In the genomic region with DNA sequence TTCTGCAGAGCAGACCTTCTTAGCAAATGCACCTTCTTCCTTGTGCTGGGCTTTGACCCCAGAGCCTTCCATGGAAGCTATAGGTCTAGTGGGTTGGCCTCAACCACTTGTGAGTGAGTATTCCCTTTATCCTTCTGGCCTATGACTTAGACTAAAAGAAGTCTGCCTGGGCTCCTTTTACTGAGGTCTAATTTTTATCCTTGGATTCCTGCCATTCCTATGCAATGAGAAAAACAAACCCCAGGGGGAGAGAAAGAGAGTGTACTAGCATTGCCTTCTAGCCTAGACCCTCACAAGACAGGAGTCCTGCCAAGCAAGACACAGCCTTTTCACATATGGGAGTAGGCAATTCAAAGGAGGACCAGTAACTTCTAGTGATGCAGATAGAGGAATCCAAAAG, we compare ENCODE assay signal across 1 cellular context.
TF ChIP-seq lines count a peak whose summit lies in the region.

No MANE protein-coding gene starts in this region.

TF ChIP-seq in GM23338, 12 proteins besides CTCF, POLR2A, EP300 and RAD21 (continued from another document):
- TF ChIP-seq, protein P1, sequence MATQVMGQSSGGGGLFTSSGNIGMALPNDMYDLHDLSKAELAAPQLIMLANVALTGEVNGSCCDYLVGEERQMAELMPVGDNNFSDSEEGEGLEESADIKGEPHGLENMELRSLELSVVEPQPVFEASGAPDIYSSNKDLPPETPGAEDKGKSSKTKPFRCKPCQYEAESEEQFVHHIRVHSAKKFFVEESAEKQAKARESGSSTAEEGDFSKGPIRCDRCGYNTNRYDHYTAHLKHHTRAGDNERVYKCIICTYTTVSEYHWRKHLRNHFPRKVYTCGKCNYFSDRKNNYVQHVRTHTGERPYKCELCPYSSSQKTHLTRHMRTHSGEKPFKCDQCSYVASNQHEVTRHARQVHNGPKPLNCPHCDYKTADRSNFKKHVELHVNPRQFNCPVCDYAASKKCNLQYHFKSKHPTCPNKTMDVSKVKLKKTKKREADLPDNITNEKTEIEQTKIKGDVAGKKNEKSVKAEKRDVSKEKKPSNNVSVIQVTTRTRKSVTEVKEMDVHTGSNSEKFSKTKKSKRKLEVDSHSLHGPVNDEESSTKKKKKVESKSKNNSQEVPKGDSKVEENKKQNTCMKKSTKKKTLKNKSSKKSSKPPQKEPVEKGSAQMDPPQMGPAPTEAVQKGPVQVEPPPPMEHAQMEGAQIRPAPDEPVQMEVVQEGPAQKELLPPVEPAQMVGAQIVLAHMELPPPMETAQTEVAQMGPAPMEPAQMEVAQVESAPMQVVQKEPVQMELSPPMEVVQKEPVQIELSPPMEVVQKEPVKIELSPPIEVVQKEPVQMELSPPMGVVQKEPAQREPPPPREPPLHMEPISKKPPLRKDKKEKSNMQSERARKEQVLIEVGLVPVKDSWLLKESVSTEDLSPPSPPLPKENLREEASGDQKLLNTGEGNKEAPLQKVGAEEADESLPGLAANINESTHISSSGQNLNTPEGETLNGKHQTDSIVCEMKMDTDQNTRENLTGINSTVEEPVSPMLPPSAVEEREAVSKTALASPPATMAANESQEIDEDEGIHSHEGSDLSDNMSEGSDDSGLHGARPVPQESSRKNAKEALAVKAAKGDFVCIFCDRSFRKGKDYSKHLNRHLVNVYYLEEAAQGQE (IDR thresholded peaks at IDR 0.05; ENCODE audit: unreplicated experiment): no peak
- TF ChIP-seq JUNB (IDR thresholded peaks at IDR 0.05; ENCODE audit: unreplicated experiment) (no peak), CREB1 (CRISPR knock-in tag; IDR thresholded peaks at IDR 0.05; ENCODE audit: low read depth) (no peak), STAT1 (IDR thresholded peaks at IDR 0.05; ENCODE audit: unreplicated experiment) (no peak), ZNF331 (CRISPR knock-in tag; IDR thresholded peaks at IDR 0.05; ENCODE audit: low read depth) (no peak), EZH2 (IDR thresholded peaks at IDR 0.05; ENCODE audit: low read depth, unreplicated experiment) (no peak), ZNF114 (CRISPR knock-in tag; IDR thresholded peaks at IDR 0.05) (no peak), EZH2phosphoT487 (IDR thresholded peaks at IDR 0.05; ENCODE audit: unreplicated experiment) (no peak), NANOG (IDR thresholded peaks at IDR 0.05; ENCODE audit: borderline replicate concordance) (no peak), POLR2AphosphoS5 (IDR thresholded peaks at IDR 0.05; ENCODE audit: low read depth) (no peak)
